In genomic region chr16:57462209-57462977, GRCh38 we compare ENCODE assay signal across 8 cellular contexts. TPM values are rescaled to one million over a fixed set of nuclear protein-coding genes. Genes with fewer than 3 reads are reported as not detected.
A peak's percentile ranks its signal among the peaks of the same experiment; 100 is the strongest.
DNase-seq lines count a peak whose midpoint lies in the region; TF ChIP-seq lines count a peak whose summit lies in the region.

Gene POLR2C (plus strand): TSS chr16:57462679. CDS start chr16:57462725, 46 bp downstream.

- CTCF ChIA-PET in Calu3 (lab: Charles Lee), result interaction anchor here (0.5 to 1.6 kb wide), 11 partner anchors 8 to 369 kb away, joined by 3 to 12 read pairs (median 4); partner anchors contain the start of genes CIAPIN1 and COQ9

- H3K4me1 ChIP-seq in OCI-LY3 (ENCODE audit: low read length), result peaks cover 7% of the 10 kb centered on the region

- no TSS peak for BruUV-seq in Calu3 (replicated peaks; lab: Mats Ljungman, UMichigan)

- H4K20me1 ChIP-seq in OCI-LY3 (ENCODE audit: insufficient read depth, low read length), result no peaks in the 10 kb centered on the region; the same call in 1 of the 2 replicates

- H3K9ac ChIP-seq in OCI-LY3 (ENCODE audit: low read length), result peak within 1 kb of the TSS; percentile 71

- H3K9me3 ChIP-seq in OCI-LY3 (ENCODE audit: insufficient read depth, low read length), result no peaks in the 10 kb centered on the region

- H3K4me1 Mint-ChIP-seq in Calu3 (ENCODE audit: low read depth, unreplicated experiment), result peaks cover 15% of the 10 kb centered on the region

- peak within 1 kb of the TSS; percentile 79 for H3K4me3 Mint-ChIP-seq in Calu3 (ENCODE audit: low read depth, unreplicated experiment)

- intact Hi-C loops in Calu3 (cut with micrococcal nuclease; ENCODE audit: unreplicated experiment), result no loop called here

- H3K4me2 ChIP-seq in OCI-LY3 (ENCODE audit: low read length), result peak within 1 kb of the TSS; percentile 99

- H3K27me3 Mint-ChIP-seq in Calu3 (ENCODE audit: unreplicated experiment), result no peaks in the 10 kb centered on the region

- H3K27me3 ChIP-seq in OCI-LY3 (ENCODE audit: low read depth, low read length), result no peaks in the 10 kb centered on the region

- peak; percentile 94 for DNase-seq in Calu3
- peak; percentile 94 for DNase-seq in GM20000 (ENCODE audit: low spot score)
- peak; percentile 79 for DNase-seq in HT1080 (ENCODE audit: low read depth)
- DNase-seq in activated T-cell treated with anti-CD3 and anti-CD28 coated beads for 1 hour (ENCODE audit: low read depth), result peak; percentile 94
- peak; percentile 87 for DNase-seq in epithelial cell of esophagus (ENCODE audit: low read depth)
- DNase-seq in mucosa of gallbladder (ENCODE audit: low spot score), result peak; percentile 90
- DNase-seq in stimulated activated CD8-positive, alpha-beta memory T cell treated with anti-CD3 and anti-CD28 coated beads, Interleukin-4, amount 100 ng/mL, for 4 hours (ENCODE audit: low read depth in 2 of 2, low spot score in 1 of 2), result peak; percentile 79 to 88

- H3K36me3 ChIP-seq in OCI-LY3 (replicated peaks; ENCODE audit: low read depth, low read length), result peaks cover 59% of the 10 kb centered on the region

- no peaks in the 10 kb centered on the region for H3K9me3 Mint-ChIP-seq in Calu3 (ENCODE audit: low read depth, unreplicated experiment)

- H3K4me3 ChIP-seq in OCI-LY3 (ENCODE audit: low read length) (peak within 1 kb of the TSS; percentile 89), epithelial cell of esophagus (ENCODE audit: low read length) (peak within 1 kb of the TSS; percentile 81)

- peak; percentile 93 for TF ChIP-seq CTCF in Calu3 (IDR thresholded peaks at IDR 0.05; ENCODE audit: unreplicated experiment)
- TF ChIP-seq CTCF in GM20000 (IDR thresholded peaks at IDR 0.05; ENCODE audit: extremely low read depth, missing control alignments), result peak; percentile 95
- TF ChIP-seq CTCF in OCI-LY3 (IDR thresholded peaks at IDR 0.05; ENCODE audit: low read depth, low read length), result peak; percentile 77
- peak; percentile 88 for TF ChIP-seq CTCF in epithelial cell of esophagus (IDR thresholded peaks at IDR 0.05; ENCODE audit: insufficient read depth, low read depth, low read length, missing control alignments)

- H3K36me3 Mint-ChIP-seq in Calu3 (ENCODE audit: insufficient read depth, unreplicated experiment), result peaks cover 33% of the 10 kb centered on the region

- H3K79me2 ChIP-seq in OCI-LY3 (ENCODE audit: low read length), result peaks cover 19% of the 10 kb centered on the region

- peak within 1 kb of the TSS; percentile 39; the same call in 1 of the 2 replicates for H2AFZ ChIP-seq in OCI-LY3 (ENCODE audit: low read depth, low read length)

- H3K27ac ChIP-seq in OCI-LY3 (ENCODE audit: low read length), result peak within 1 kb of the TSS; percentile 26; the same call in 1 of the 2 replicates

- H3K27ac Mint-ChIP-seq in Calu3 (ENCODE audit: unreplicated experiment), result peak within 1 kb of the TSS; percentile 68

RNA-seq across cellular contexts. Expression of gene POLR2C, which starts in this region (rescaled TPM):
- total RNA-seq in Calu3 (2022) (69.4 and 80.0 TPM in 2 replicates), mucosa of gallbladder (65.7 TPM)
- 199 and 233 TPM in 2 replicates for total RNA-seq in HT1080 (2014; rRNA removed; shearing (Covaris generic))
- polyA plus RNA-seq in HT1080 (2015; cell fraction: cytosol; rRNA removed), result 139 and 142 TPM in 2 replicates
- 86.0 and 93.4 TPM in 2 replicates for polyA plus RNA-seq in HT1080 (2015; cell fraction: nucleus; rRNA removed)

Comparison
In these comparisons a context has a peak if more than half of its experiments do, and no peak if none do; other contexts are left out.
1. Peak in every context shown above with its lines: DNase-seq, H3K4me3 ChIP-seq and H3K27ac ChIP-seq.